ENCODE assay signal across 1 cellular context in the genomic region with DNA sequence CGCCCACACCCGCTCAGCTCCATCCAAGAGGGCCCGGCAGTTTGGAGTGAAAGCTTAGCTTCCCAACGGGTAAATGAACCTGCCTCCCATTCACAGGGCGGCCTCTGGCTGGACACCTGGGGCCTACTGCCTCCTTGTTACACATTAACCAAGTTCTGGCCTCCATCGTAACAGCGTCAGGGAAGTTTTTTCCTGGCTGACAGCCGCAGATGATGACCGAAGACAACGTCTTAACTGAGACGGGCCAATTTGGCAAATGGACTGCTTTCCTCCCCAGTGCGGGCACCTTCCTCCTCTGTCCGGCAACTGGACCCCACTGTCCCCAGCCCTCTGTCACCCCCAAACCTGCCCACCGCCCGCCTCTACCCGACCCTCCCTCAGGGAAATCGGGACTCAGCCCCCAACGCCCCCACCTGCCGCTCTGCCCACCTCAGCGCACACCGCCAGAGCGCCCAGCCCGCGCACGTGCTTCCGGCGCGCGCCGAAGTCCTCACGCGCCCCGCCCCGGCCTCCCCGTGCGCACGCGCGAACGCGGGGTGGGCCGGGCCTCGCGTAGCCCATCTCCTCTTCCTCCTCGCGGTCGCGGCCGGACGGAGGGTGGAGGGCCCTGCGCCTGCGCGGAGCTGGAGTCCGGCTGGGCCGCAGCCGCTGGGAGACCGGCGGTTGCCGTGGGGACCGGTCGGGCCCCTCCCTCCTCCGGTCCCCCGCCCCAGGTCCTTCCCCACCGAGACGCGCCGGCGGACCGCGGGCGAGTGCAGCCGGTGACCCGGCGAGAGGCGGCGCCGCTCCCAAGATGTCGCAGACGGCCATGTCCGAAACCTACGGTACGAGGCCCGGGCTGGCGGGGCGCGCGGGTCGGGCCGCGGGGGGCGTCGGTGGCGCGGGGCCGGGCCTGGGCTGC.
TF ChIP-seq lines count a peak whose summit lies in the region.

A gene with protein sequence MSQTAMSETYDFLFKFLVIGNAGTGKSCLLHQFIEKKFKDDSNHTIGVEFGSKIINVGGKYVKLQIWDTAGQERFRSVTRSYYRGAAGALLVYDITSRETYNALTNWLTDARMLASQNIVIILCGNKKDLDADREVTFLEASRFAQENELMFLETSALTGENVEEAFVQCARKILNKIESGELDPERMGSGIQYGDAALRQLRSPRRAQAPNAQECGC (plus strand): TSS at position 565 of the 901 bp plus-strand sequence. CDS start 229 bp downstream, at position 794.

TF ChIP-seq in IMR-90, 13 proteins besides CTCF, POLR2A, EP300 and RAD21 (continued from another document):
- TF ChIP-seq MXI1 (IDR thresholded peaks at IDR 0.05; ENCODE audit: borderline replicate concordance, low read depth, low read length) (peak; percentile 72; the same call in 1 of the 2 replicates), RFX5 (IDR thresholded peaks at IDR 0.05; ENCODE audit: low read depth, low read length) (no peak), CHD1 (IDR thresholded peaks at IDR 0.05; ENCODE audit: low read depth, low read length) (no peak), SMC3 (IDR thresholded peaks at IDR 0.05; ENCODE audit: low read depth, low read length) (no peak)
